1 cellular context compared by ENCODE assay signal in the genomic region with DNA sequence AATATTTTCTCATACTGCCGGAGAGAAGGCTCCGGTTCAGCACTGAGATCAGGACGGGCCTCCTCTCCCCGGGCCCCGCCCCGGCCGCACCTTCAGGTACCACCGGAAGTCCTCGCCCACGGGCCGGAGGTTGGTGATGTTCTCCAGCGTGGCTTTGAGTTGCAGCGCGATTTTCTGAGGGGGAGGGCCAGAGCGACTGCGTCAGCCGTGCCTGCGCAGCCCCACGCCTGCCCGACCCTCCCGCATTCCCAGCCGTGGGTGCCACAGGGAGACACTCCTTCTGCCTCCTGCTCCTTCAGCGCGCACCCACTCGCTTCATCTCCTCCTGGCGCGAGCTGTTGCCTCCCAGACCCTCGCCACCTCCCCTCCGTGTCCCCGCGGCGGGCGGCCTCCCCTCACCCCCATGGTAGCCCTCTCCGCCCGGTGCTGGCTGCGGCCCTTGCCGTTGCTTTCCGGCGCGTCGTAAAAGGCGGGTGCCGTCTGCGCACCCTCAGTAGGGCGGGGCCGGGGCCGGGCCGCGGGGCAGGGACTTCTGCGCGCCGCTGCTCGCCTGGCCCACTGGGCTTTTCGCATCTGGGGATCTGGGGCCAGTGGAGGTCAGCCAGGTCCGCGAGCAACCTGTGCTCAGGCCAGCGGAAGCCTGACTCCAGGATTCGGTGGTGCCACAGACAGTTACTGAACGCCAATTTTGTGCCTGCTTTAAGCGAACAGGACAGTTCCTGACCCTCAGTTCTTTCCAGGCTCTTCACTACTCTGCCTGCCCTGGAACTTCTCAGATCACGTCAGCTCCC.
TF ChIP-seq lines count a peak whose summit lies in the region.

A gene (minus strand): TSS at position 464 of the 791 bp plus-strand sequence. CDS start 59 bp downstream, at position 405.

TF ChIP-seq in HepG2, 621 proteins besides CTCF, POLR2A, EP300 and RAD21 (continued from another document and continues in another):
- TF ChIP-seq, protein P1, sequence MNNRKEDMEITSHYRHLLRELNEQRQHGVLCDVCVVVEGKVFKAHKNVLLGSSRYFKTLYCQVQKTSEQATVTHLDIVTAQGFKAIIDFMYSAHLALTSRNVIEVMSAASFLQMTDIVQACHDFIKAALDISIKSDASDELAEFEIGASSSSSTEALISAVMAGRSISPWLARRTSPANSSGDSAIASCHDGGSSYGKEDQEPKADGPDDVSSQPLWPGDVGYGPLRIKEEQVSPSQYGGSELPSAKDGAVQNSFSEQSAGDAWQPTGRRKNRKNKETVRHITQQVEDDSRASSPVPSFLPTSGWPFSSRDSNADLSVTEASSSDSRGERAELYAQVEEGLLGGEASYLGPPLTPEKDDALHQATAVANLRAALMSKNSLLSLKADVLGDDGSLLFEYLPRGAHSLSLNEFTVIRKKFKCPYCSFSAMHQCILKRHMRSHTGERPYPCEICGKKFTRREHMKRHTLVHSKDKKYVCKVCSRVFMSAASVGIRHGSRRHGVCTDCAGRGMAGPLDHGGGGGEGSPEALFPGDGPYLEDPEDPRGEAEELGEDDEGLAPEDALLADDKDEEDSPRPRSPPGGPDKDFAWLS (CRISPR knock-in tag; IDR thresholded peaks at IDR 0.05; ENCODE audit: borderline replicate concordance) = no peak
- TF ChIP-seq SP1 (IDR thresholded peaks at IDR 0.05) = no peak
- peak; percentile 62; the same call in 1 of the 2 replicates for TF ChIP-seq SP1 (CRISPR knock-in tag; IDR thresholded peaks at IDR 0.05)
- peak; percentile 17; the same call in 1 of the 2 replicates for TF ChIP-seq ZNF12 (CRISPR knock-in tag; IDR thresholded peaks at IDR 0.05)
- TF ChIP-seq, protein P2, sequence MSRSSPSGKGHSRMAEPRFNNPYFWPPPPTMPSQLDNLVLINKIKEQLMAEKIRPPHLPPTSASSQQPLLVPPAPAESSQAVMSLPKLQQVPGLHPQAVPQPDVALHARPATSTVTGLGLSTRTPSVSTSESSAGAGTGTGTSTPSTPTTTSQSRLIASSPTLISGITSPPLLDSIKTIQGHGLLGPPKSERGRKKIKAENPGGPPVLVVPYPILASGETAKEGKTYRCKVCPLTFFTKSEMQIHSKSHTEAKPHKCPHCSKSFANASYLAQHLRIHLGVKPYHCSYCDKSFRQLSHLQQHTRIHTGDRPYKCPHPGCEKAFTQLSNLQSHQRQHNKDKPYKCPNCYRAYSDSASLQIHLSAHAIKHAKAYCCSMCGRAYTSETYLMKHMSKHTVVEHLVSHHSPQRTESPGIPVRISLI (CRISPR knock-in tag; IDR thresholded peaks at IDR 0.05; ENCODE audit: borderline replicate concordance) = peak; percentile 53; the same call in 1 of the 2 replicates
- TF ChIP-seq NPAS2 (CRISPR knock-in tag; IDR thresholded peaks at IDR 0.05; ENCODE audit: borderline replicate concordance) = no peak
- no peak; the same call in 1 of the 2 replicates for TF ChIP-seq BCL6 (CRISPR knock-in tag; IDR thresholded peaks at IDR 0.05)
- TF ChIP-seq ZMYM4 (CRISPR knock-in tag; IDR thresholded peaks at IDR 0.05) = peak; percentile 94
- TF ChIP-seq, protein P3, sequence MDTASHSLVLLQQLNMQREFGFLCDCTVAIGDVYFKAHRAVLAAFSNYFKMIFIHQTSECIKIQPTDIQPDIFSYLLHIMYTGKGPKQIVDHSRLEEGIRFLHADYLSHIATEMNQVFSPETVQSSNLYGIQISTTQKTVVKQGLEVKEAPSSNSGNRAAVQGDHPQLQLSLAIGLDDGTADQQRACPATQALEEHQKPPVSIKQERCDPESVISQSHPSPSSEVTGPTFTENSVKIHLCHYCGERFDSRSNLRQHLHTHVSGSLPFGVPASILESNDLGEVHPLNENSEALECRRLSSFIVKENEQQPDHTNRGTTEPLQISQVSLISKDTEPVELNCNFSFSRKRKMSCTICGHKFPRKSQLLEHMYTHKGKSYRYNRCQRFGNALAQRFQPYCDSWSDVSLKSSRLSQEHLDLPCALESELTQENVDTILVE (CRISPR knock-in tag; IDR thresholded peaks at IDR 0.05) = peak; percentile 85; the same call in 1 of the 2 replicates
- no peak for TF ChIP-seq RFX1 (IDR thresholded peaks at IDR 0.05)
- peak; percentile 42 for TF ChIP-seq ZFP90 (CRISPR knock-in tag; IDR thresholded peaks at IDR 0.05; ENCODE audit: borderline replicate concordance)
- peak; percentile 49 for TF ChIP-seq ELF3 (CRISPR knock-in tag; IDR thresholded peaks at IDR 0.05)
- peak; percentile 67; the same call in 1 of the 2 replicates for TF ChIP-seq ZMYM3 (CRISPR knock-in tag; IDR thresholded peaks at IDR 0.05)
- no peak for TF ChIP-seq MBD4 (IDR thresholded peaks at IDR 0.05; ENCODE audit: borderline replicate concordance, low read length)
- TF ChIP-seq ZNF329 (CRISPR knock-in tag; IDR thresholded peaks at IDR 0.05; ENCODE audit: low read depth) = no peak
- peak; percentile 81 for TF ChIP-seq ZNF883 (CRISPR knock-in tag; IDR thresholded peaks at IDR 0.05; ENCODE audit: not compliant biosample characterization)
- TF ChIP-seq ZBTB1 (CRISPR knock-in tag; IDR thresholded peaks at IDR 0.05; ENCODE audit: borderline replicate concordance) = no peak
- TF ChIP-seq ZNF776 (CRISPR knock-in tag; IDR thresholded peaks at IDR 0.05) = 0 out of 2 replicates have a peak, but pooled peaks have one; percentile 70
- TF ChIP-seq, protein P4, sequence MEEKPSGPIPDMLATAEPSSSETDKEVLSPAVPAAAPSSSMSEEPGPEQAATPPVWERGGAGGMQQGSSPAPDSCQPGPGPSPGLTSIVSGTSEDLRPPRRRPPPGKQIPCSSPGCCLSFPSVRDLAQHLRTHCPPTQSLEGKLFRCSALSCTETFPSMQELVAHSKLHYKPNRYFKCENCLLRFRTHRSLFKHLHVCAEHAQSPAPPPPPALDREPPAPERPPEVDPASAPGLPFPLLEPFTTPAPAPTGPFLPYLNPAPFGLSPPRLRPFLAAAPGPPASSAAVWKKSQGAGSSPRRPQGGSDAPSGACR (CRISPR knock-in tag; IDR thresholded peaks at IDR 0.05) = peak; percentile 83; the same call in 1 of the 2 replicates
- TF ChIP-seq SRY (CRISPR knock-in tag; IDR thresholded peaks at IDR 0.05) = peak; percentile 41; the same call in 1 of the 2 replicates
- TF ChIP-seq ZNF780A (CRISPR knock-in tag; IDR thresholded peaks at IDR 0.05) = no peak
- TF ChIP-seq CENPX (CRISPR knock-in tag; IDR thresholded peaks at IDR 0.05) = no peak
- TF ChIP-seq ZNF598 (CRISPR knock-in tag; IDR thresholded peaks at IDR 0.05; ENCODE audit: borderline replicate concordance) = no peak
- TF ChIP-seq ZNF550 (CRISPR knock-in tag; IDR thresholded peaks at IDR 0.05; ENCODE audit: borderline replicate concordance) = peak; percentile 88; the same call in 1 of the 2 replicates
- TF ChIP-seq ZNF737 (CRISPR knock-in tag; IDR thresholded peaks at IDR 0.05; ENCODE audit: borderline replicate concordance) = no peak
- TF ChIP-seq KDM3A (CRISPR knock-in tag; IDR thresholded peaks at IDR 0.05; ENCODE audit: low read depth) = no peak; the same call in 1 of the 2 replicates
- TF ChIP-seq, protein P5, sequence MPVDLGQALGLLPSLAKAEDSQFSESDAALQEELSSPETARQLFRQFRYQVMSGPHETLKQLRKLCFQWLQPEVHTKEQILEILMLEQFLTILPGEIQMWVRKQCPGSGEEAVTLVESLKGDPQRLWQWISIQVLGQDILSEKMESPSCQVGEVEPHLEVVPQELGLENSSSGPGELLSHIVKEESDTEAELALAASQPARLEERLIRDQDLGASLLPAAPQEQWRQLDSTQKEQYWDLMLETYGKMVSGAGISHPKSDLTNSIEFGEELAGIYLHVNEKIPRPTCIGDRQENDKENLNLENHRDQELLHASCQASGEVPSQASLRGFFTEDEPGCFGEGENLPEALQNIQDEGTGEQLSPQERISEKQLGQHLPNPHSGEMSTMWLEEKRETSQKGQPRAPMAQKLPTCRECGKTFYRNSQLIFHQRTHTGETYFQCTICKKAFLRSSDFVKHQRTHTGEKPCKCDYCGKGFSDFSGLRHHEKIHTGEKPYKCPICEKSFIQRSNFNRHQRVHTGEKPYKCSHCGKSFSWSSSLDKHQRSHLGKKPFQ (CRISPR knock-in tag; IDR thresholded peaks at IDR 0.05; ENCODE audit: insufficient replicate concordance) = no peak
- TF ChIP-seq, protein P6, sequence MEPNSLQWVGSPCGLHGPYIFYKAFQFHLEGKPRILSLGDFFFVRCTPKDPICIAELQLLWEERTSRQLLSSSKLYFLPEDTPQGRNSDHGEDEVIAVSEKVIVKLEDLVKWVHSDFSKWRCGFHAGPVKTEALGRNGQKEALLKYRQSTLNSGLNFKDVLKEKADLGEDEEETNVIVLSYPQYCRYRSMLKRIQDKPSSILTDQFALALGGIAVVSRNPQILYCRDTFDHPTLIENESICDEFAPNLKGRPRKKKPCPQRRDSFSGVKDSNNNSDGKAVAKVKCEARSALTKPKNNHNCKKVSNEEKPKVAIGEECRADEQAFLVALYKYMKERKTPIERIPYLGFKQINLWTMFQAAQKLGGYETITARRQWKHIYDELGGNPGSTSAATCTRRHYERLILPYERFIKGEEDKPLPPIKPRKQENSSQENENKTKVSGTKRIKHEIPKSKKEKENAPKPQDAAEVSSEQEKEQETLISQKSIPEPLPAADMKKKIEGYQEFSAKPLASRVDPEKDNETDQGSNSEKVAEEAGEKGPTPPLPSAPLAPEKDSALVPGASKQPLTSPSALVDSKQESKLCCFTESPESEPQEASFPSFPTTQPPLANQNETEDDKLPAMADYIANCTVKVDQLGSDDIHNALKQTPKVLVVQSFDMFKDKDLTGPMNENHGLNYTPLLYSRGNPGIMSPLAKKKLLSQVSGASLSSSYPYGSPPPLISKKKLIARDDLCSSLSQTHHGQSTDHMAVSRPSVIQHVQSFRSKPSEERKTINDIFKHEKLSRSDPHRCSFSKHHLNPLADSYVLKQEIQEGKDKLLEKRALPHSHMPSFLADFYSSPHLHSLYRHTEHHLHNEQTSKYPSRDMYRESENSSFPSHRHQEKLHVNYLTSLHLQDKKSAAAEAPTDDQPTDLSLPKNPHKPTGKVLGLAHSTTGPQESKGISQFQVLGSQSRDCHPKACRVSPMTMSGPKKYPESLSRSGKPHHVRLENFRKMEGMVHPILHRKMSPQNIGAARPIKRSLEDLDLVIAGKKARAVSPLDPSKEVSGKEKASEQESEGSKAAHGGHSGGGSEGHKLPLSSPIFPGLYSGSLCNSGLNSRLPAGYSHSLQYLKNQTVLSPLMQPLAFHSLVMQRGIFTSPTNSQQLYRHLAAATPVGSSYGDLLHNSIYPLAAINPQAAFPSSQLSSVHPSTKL (CRISPR knock-in tag; IDR thresholded peaks at IDR 0.05) = peak; percentile 69
- peak; percentile 10; the same call in 1 of the 2 replicates for TF ChIP-seq STAG1 (CRISPR knock-in tag; IDR thresholded peaks at IDR 0.05)
- TF ChIP-seq MAZ (IDR thresholded peaks at IDR 0.05; ENCODE audit: borderline replicate concordance, low read depth, low read length) = no peak; the same call in 1 of the 2 replicates
- TF ChIP-seq MAZ (CRISPR knock-in tag; IDR thresholded peaks at IDR 0.05; ENCODE audit: low read depth) = peak; percentile 98
- peak; percentile 98 for TF ChIP-seq CCDC6 (CRISPR knock-in tag; IDR thresholded peaks at IDR 0.05)
- TF ChIP-seq, protein P7, sequence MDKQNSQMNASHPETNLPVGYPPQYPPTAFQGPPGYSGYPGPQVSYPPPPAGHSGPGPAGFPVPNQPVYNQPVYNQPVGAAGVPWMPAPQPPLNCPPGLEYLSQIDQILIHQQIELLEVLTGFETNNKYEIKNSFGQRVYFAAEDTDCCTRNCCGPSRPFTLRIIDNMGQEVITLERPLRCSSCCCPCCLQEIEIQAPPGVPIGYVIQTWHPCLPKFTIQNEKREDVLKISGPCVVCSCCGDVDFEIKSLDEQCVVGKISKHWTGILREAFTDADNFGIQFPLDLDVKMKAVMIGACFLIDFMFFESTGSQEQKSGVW (CRISPR knock-in tag; IDR thresholded peaks at IDR 0.05; ENCODE audit: borderline replicate concordance) = no peak
- TF ChIP-seq MLLT10 (CRISPR knock-in tag; IDR thresholded peaks at IDR 0.05) = no peak
- TF ChIP-seq GFI1 (CRISPR knock-in tag; IDR thresholded peaks at IDR 0.05; ENCODE audit: borderline replicate concordance) = peak; percentile 77; the same call in 1 of the 2 replicates
- TF ChIP-seq, protein P8, sequence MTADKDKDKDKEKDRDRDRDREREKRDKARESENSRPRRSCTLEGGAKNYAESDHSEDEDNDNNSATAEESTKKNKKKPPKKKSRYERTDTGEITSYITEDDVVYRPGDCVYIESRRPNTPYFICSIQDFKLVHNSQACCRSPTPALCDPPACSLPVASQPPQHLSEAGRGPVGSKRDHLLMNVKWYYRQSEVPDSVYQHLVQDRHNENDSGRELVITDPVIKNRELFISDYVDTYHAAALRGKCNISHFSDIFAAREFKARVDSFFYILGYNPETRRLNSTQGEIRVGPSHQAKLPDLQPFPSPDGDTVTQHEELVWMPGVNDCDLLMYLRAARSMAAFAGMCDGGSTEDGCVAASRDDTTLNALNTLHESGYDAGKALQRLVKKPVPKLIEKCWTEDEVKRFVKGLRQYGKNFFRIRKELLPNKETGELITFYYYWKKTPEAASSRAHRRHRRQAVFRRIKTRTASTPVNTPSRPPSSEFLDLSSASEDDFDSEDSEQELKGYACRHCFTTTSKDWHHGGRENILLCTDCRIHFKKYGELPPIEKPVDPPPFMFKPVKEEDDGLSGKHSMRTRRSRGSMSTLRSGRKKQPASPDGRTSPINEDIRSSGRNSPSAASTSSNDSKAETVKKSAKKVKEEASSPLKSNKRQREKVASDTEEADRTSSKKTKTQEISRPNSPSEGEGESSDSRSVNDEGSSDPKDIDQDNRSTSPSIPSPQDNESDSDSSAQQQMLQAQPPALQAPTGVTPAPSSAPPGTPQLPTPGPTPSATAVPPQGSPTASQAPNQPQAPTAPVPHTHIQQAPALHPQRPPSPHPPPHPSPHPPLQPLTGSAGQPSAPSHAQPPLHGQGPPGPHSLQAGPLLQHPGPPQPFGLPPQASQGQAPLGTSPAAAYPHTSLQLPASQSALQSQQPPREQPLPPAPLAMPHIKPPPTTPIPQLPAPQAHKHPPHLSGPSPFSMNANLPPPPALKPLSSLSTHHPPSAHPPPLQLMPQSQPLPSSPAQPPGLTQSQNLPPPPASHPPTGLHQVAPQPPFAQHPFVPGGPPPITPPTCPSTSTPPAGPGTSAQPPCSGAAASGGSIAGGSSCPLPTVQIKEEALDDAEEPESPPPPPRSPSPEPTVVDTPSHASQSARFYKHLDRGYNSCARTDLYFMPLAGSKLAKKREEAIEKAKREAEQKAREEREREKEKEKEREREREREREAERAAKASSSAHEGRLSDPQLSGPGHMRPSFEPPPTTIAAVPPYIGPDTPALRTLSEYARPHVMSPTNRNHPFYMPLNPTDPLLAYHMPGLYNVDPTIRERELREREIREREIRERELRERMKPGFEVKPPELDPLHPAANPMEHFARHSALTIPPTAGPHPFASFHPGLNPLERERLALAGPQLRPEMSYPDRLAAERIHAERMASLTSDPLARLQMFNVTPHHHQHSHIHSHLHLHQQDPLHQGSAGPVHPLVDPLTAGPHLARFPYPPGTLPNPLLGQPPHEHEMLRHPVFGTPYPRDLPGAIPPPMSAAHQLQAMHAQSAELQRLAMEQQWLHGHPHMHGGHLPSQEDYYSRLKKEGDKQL (CRISPR knock-in tag; IDR thresholded peaks at IDR 0.05; ENCODE audit: low read depth) = no peak
- TF ChIP-seq, protein P9, sequence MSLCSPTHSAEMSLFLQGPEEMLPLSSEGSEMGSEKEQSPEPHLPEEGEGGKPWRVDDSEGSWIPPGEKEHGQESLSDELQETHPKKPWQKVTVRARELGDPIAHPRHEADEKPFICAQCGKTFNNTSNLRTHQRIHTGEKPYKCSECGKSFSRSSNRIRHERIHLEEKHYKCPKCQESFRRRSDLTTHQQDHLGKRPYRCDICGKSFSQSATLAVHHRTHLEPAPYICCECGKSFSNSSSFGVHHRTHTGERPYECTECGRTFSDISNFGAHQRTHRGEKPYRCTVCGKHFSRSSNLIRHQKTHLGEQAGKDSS (CRISPR knock-in tag; IDR thresholded peaks at IDR 0.05; ENCODE audit: borderline replicate concordance, low read depth) = no peak
- no peak; the same call in 1 of the 2 replicates for TF ChIP-seq ZNF234 (CRISPR knock-in tag; conservative IDR thresholded peaks at IDR 0.05)
- peak; percentile 81; the same call in 1 of the 2 replicates for TF ChIP-seq REL (CRISPR knock-in tag; conservative IDR thresholded peaks at IDR 0.05)
